In genomic region chr17:7882629-7883028, GRCh38 we compare ENCODE assay signal across 14 cellular contexts. TPM values are rescaled to one million over a fixed set of nuclear protein-coding genes. Genes with fewer than 3 reads are reported as not detected.
DNase-seq lines count a peak whose midpoint lies in the region; ATAC-seq and TF ChIP-seq lines count a peak whose summit lies in the region.
"Had no signal": no experiment of that assay in that cellular context is flagged by ENCODE, and none has a peak within 500 bp of the region (broad histone marks: within the 10 kb centered on the region; RNA-seq: fewer than 3 reads in every experiment).

No MANE protein-coding gene starts in this region.

- ATAC-seq in GM21381 (IDR thresholded peaks at IDR 0.05; ENCODE audit: unreplicated experiment) (no peak), WTC11 (no peak), GM19463 (IDR thresholded peaks at IDR 0.05; ENCODE audit: unreplicated experiment) (no peak)
- ATAC-seq: HepG2; psoas muscle; stimulated activated memory B cell treated with anti-CD40 and anti-IgM and Interleukin-4, amounts not matched to agents 10 μg/mL and 1 μg/mL and 100 μg/mL, for 72 hours; T-cell had no signal

- H3K27me3 Mint-ChIP-seq in CD4-positive, alpha-beta memory T cell: no peaks in the 10 kb centered on the region
- H3K27me3 Mint-ChIP-seq in WTC11 (ENCODE audit: low read depth): no peaks in the 10 kb centered on the region; the same call in 1 of the 2 replicates
- H3K27me3 Mint-ChIP-seq: memory B cell, T-cell had no signal

- no peak overlapping the region for H3K4me3 Mint-ChIP-seq in CD4-positive, alpha-beta memory T cell
- H3K4me3 Mint-ChIP-seq in WTC11: no peak overlapping the region
- H3K4me3 Mint-ChIP-seq: memory B cell; stimulated activated memory B cell treated with anti-CD40 and anti-IgM and Interleukin-4, amounts not matched to agents 10 μg/mL and 1 μg/mL and 100 μg/mL, for 72 hours; T-cell had no signal

- intact Hi-C loops in CD4-positive, alpha-beta memory T cell (cut with micrococcal nuclease): no loop called here

- POLR2A ChIA-PET in CD4-positive, alpha-beta memory T cell (lab: Charles Lee; ENCODE audit: partially characterized antibody): interaction anchor here (0.9 to 2.2 kb wide), 4 partner anchors 10 to 49 kb away, joined by 3 to 10 read pairs (median 4); partner anchors contain the start of genes CNTROB and TRAPPC1
- POLR2A ChIA-PET in WTC11 (lab: Charles Lee): no interaction called here

- H3K36me3 ChIP-seq in CD4-positive, alpha-beta memory T cell (ENCODE audit: insufficient read depth, low read length): peaks cover 14% of the 10 kb centered on the region
- H3K36me3 ChIP-seq in skeletal muscle satellite cell (ENCODE audit: insufficient read depth, low read length): peaks cover 31% of the 10 kb centered on the region

- CTCF ChIA-PET in CD4-positive, alpha-beta memory T cell (lab: Charles Lee; ENCODE audit: partially characterized antibody): interaction anchor here (1.1 to 2.6 kb wide), 5 partner anchors 12 to 107 kb away, joined by 3 to 13 read pairs (median 5); partner anchors contain the start of gene NAA38
- CTCF ChIA-PET in WTC11 (lab: Charles Lee): interaction anchor here (1.0 to 1.1 kb wide), 5 partner anchors 48 to 114 kb away, joined by 3 to 4 read pairs (median 3); no protein-coding TSS in a partner anchor

- TF ChIP-seq CTCF in fibroblast of mammary gland (conservative IDR thresholded peaks at IDR 0.05; ENCODE audit: control insufficient read depth, insufficient read depth, low read depth, low read length): no peak
- no peak for TF ChIP-seq CTCF in WTC11 (IDR thresholded peaks at IDR 0.05)

- peak overlapping the region; percentile 23 for H3K27ac ChIP-seq in CD4-positive, alpha-beta memory T cell (ENCODE audit: low read depth, low read length)
- H3K27ac ChIP-seq: psoas muscle had no signal

- H3K4me1 ChIP-seq in CD4-positive, alpha-beta memory T cell (ENCODE audit: insufficient read depth, low read length): peaks cover 54% of the 10 kb centered on the region
- H3K4me1 ChIP-seq in skeletal muscle satellite cell (ENCODE audit: control insufficient read depth, insufficient read depth, low read length): peaks cover 30% of the 10 kb centered on the region

- no peak overlapping the region for H3K9ac ChIP-seq in skeletal muscle satellite cell (ENCODE audit: low read depth, low read length)

- H3K4me2 ChIP-seq in skeletal muscle satellite cell (ENCODE audit: low read length): peak overlapping the region; percentile 85

- H3K4me3 ChIP-seq in CD4-positive, alpha-beta memory T cell (ENCODE audit: low read length in 2 of 2): no peak overlapping the region
- peak overlapping the region; percentile 15 for H3K4me3 ChIP-seq in fibroblast of mammary gland (ENCODE audit: control insufficient read depth, low read depth, low read length)
- H3K4me3 ChIP-seq in skeletal muscle satellite cell (ENCODE audit: low read length): peak overlapping the region; percentile 34
- H3K4me3 ChIP-seq: psoas muscle had no signal

- H3K9me3 ChIP-seq in CD4-positive, alpha-beta memory T cell (ENCODE audit: control insufficient read depth in 1 of 2, low read length in 2 of 2): no peaks in the 10 kb centered on the region
- no peaks in the 10 kb centered on the region for H3K9me3 ChIP-seq in skeletal muscle satellite cell (replicated peaks; ENCODE audit: low read length)
- H3K9me3 ChIP-seq: psoas muscle had no signal

- no peak for DNase-seq in CD4-positive, alpha-beta memory T cell
- peak; percentile 49 for DNase-seq in NCI-H82 treated with DMSO at 0.1 percent for 48 hours (lab: John Stamatoyannopoulos, UW; ENCODE audit: unreplicated experiment)
- no peak for DNase-seq in fibroblast of mammary gland (ENCODE audit: low read depth)
- DNase-seq in WTC11 (ENCODE audit: low spot score): no peak
- DNase-seq in effector CD8-positive, alpha-beta T cell (lab: John Stamatoyannopoulos, UW): no peak
- DNase-seq: NCI-H146, psoas muscle had no signal

- peaks cover 4 to 12% (median 6%) of the 10 kb centered on the region in 4 donors for H3K4me1 Mint-ChIP-seq in CD4-positive, alpha-beta memory T cell
- H3K4me1 Mint-ChIP-seq in WTC11: peaks cover 10% of the 10 kb centered on the region
- H3K4me1 Mint-ChIP-seq: stimulated activated memory B cell treated with anti-CD40 and anti-IgM and Interleukin-4, amounts not matched to agents 10 μg/mL and 1 μg/mL and 100 μg/mL, for 72 hours had no signal

- peaks cover 0 to 9% of the 10 kb centered on the region in 2 donors for H3K36me3 Mint-ChIP-seq in CD4-positive, alpha-beta memory T cell
- no peaks in the 10 kb centered on the region for H3K36me3 Mint-ChIP-seq in WTC11
- H3K36me3 Mint-ChIP-seq: memory B cell; stimulated activated memory B cell treated with anti-CD40 and anti-IgM and Interleukin-4, amounts not matched to agents 10 μg/mL and 1 μg/mL and 100 μg/mL, for 72 hours; T-cell had no signal

- H3K27me3 ChIP-seq in CD4-positive, alpha-beta memory T cell (ENCODE audit: insufficient read depth, low read length): no peaks in the 10 kb centered on the region
- no peaks in the 10 kb centered on the region for H3K27me3 ChIP-seq in skeletal muscle satellite cell (ENCODE audit: control insufficient read depth, insufficient read depth, low read length)

- H3K27ac Mint-ChIP-seq in CD4-positive, alpha-beta memory T cell: no peak overlapping the region
- H3K27ac Mint-ChIP-seq in WTC11: no peak overlapping the region
- H3K27ac Mint-ChIP-seq: memory B cell; stimulated activated memory B cell treated with anti-CD40 and anti-IgM and Interleukin-4, amounts not matched to agents 10 μg/mL and 1 μg/mL and 100 μg/mL, for 72 hours; T-cell had no signal

- H3K9me3 Mint-ChIP-seq in CD4-positive, alpha-beta memory T cell: no peaks in the 10 kb centered on the region
- no peaks in the 10 kb centered on the region for H3K9me3 Mint-ChIP-seq in WTC11
- H3K9me3 Mint-ChIP-seq: memory B cell; stimulated activated memory B cell treated with anti-CD40 and anti-IgM and Interleukin-4, amounts not matched to agents 10 μg/mL and 1 μg/mL and 100 μg/mL, for 72 hours; T-cell had no signal

TF ChIP-seq in WTC11, 78 proteins besides CTCF, POLR2A, EP300 and RAD21:
- TF ChIP-seq ZNF423 (CRISPR knock-in tag; IDR thresholded peaks at IDR 0.05) (no peak), TCF7 (CRISPR knock-in tag; IDR thresholded peaks at IDR 0.05; ENCODE audit: low read depth) (no peak)

RNA-seq across cellular contexts. Expression of gene CHD3, which starts 6.0 kb away (rescaled TPM):
- 100 to 1,000 TPM; 274 to 287 TPM for total RNA-seq in CD4-positive, alpha-beta memory T cell
- 10 to 100 TPM in 1 of 2 donors, under 1 TPM in 1; 0.84 to 24.4 TPM for polyA plus RNA-seq in CD4-positive, alpha-beta memory T cell
- total RNA-seq in skeletal muscle satellite cell (2012; rRNA removed): 35.0 and 38.2 TPM in 2 replicates
- total RNA-seq in WTC11 (2021): 38.9 to 42.0 TPM (median 39.5 TPM) in 3 replicates

RNA-seq across cellular contexts. Expression of gene CYB5D1, which starts 24.8 kb away (rescaled TPM):
- total RNA-seq in CD4-positive, alpha-beta memory T cell: 10 to 100 TPM in 1 of 2 experiments, 1 to 10 TPM in 1; 8.7 to 11.4 TPM
- polyA plus RNA-seq in CD4-positive, alpha-beta memory T cell: 1 to 10 TPM; 5.1 to 5.2 TPM
- total RNA-seq in skeletal muscle satellite cell (2012; rRNA removed): 12.2 and 12.9 TPM in 2 replicates
- total RNA-seq in WTC11 (2021): 14.0 to 15.2 TPM (median 14.3 TPM) in 3 replicates

RNA-seq across cellular contexts. Expression of gene NAA38, which starts 25.3 kb away (rescaled TPM):
- total RNA-seq in CD4-positive, alpha-beta memory T cell: 10 to 100 TPM; 23.1 to 25.8 TPM
- 100 to 1,000 TPM; 139 to 149 TPM for polyA plus RNA-seq in CD4-positive, alpha-beta memory T cell
- total RNA-seq in skeletal muscle satellite cell (2012; rRNA removed): 67.2 and 67.7 TPM in 2 replicates
- 41.8 to 46.3 TPM (median 43.4 TPM) in 3 replicates for total RNA-seq in WTC11 (2021)

RNA-seq across cellular contexts. Expression of gene TMEM88, which starts 27.8 kb away (rescaled TPM):
- 1 to 10 TPM; 6.2 to 7.9 TPM for total RNA-seq in CD4-positive, alpha-beta memory T cell
- not detected for polyA plus RNA-seq in CD4-positive, alpha-beta memory T cell
- 0.44 TPM in 1 of 2 replicates, not detected in the other for total RNA-seq in skeletal muscle satellite cell (2012; rRNA removed)
- total RNA-seq in WTC11 (2021): 2.9 to 3.9 TPM (median 3.6 TPM) in 3 replicates

RNA-seq across cellular contexts. Expression of gene RNF227, which starts 33.5 kb away (rescaled TPM):
- total RNA-seq in CD4-positive, alpha-beta memory T cell: 1 to 10 TPM; 6.7 to 7.4 TPM
- 1 to 10 TPM; 2.3 to 3.6 TPM for polyA plus RNA-seq in CD4-positive, alpha-beta memory T cell
- total RNA-seq in skeletal muscle satellite cell (2012; rRNA removed): 1.7 and 6.1 TPM in 2 replicates
- 0.83 to 1.8 TPM (median 0.94 TPM) in 3 replicates for total RNA-seq in WTC11 (2021)

Comparison
In these comparisons a context has a peak if more than half of its experiments do, and no peak if none do; other contexts are left out.
1. H3K4me3 ChIP-seq: peak in fibroblast of mammary gland (single experiment) and skeletal muscle satellite cell (single experiment); none in CD4-positive, alpha-beta memory T cell (0 of 2).